ENCODE assay signal across 8 cellular contexts in the genomic region with DNA sequence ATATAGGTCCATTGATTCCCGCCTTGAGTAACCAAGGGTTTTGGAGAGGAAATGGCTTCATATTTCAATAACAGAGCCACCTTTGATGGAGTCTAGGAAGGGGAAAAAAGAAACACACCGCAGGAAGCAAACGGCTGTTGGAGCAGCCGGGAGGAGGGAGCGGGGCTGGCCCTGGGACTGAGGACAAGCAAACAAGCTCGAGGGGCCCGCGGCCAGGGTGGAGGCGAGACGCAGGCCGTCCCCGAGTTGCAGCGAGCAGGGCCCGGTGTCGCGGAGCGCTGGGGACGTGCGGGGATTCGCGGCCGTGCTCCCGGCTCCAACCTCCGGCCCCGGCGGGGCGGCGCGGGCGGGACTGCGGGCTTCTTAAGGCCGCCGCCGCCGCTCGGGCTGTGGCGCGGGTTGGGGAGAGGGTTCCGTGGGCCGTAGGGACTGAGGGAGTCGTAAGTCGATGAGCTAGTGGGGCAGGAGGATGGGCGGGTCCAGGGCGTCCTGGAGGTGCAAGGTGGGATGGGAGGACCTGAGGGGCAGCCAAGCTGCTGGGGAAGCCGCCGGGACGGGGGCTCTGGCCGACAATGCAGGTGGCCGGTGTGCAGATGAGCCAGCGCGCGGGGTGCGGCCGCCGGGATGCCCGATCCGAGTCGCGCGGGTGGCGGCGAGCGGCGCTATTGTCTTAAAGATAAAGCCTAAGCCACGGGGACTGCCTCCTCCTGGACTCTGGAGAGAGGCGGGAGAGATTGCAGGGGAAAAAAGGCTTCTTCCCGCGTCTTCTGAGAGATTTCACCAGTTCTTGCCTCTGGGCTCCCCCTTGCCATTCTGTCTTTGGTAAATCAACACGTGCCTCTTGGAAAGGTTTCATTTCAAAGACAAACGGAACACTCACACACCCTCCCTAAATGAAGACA. TPM values are rescaled to one million over a fixed set of nuclear protein-coding genes. Genes with fewer than 3 reads are reported as not detected.
DNase-seq lines count a peak whose midpoint lies in the region; ATAC-seq and TF ChIP-seq lines count a peak whose summit lies in the region.

No MANE protein-coding gene starts in this region.

- peaks cover 23% of the 10 kb centered on the region for H3K4me1 ChIP-seq in SJSA1 (replicated peaks)
- no peaks in the 10 kb centered on the region for H3K4me1 ChIP-seq in endocrine pancreas (ENCODE audit: control insufficient read depth, insufficient read depth, low read length)
- peaks cover 0 to 2% of the 10 kb centered on the region in 2 donors for H3K4me1 ChIP-seq in thoracic aorta (ENCODE audit: control insufficient read depth in 1 of 2, low read depth in 2 of 2)

- H3K36me3 ChIP-seq in SJSA1 (no peaks in the 10 kb centered on the region), endocrine pancreas (ENCODE audit: control insufficient read depth, insufficient read depth, low read length) (no peaks in the 10 kb centered on the region), thoracic aorta (no peaks in the 10 kb centered on the region)

- H3K9me3 ChIP-seq in SJSA1 (replicated peaks) (no peaks in the 10 kb centered on the region), endocrine pancreas (ENCODE audit: control insufficient read depth, low read length) (no peaks in the 10 kb centered on the region), thoracic aorta (no peaks in the 10 kb centered on the region)

- H3K27ac ChIP-seq in SJSA1 (peak overlapping the region; percentile 76), thoracic aorta (peak overlapping the region; percentile 51 to 84)

- H3K27me3 ChIP-seq in SJSA1 (replicated peaks) (no peaks in the 10 kb centered on the region), endocrine pancreas (ENCODE audit: control insufficient read depth, insufficient read depth, low read length) (peaks cover 6% of the 10 kb centered on the region), thoracic aorta (replicated peaks; ENCODE audit: insufficient read depth) (no peaks in the 10 kb centered on the region)

- ATAC-seq in GM19372 (IDR thresholded peaks at IDR 0.05; ENCODE audit: low read depth, unreplicated experiment): peak; percentile 62
- no peak for ATAC-seq in thoracic aorta (ENCODE audit: insufficient number of reproducible peaks, low FRiP score, low read depth)

- DNase-seq in Caki2 (ENCODE audit: low read depth) (peak; percentile 76), HT-29 (ENCODE audit: low spot score) (peak; percentile 77), SJSA1 (ENCODE audit: low read depth in 1 of 2, low spot score in 2 of 2) (peak; percentile 88 to 90), medulla oblongata (ENCODE audit: extremely low spot score) (peak; percentile 71), thoracic aorta (ENCODE audit: low spot score) (peak; percentile 9), CD1c-positive myeloid dendritic cell (ENCODE audit: extremely low spot score) (no peak)

- H3K4me3 ChIP-seq in SJSA1: peak overlapping the region; percentile 54
- H3K4me3 ChIP-seq in endocrine pancreas (ENCODE audit: control insufficient read depth, insufficient read depth, low read length): peak overlapping the region; percentile 30
- H3K4me3 ChIP-seq in thoracic aorta: peak overlapping the region; percentile 91

- in situ Hi-C loops in Caki2 (cut with HindIII; ENCODE audit: low pct_unique_long_range_greater_than_20kb, low sequenced_read_pairs): no loop called here

- TF ChIP-seq CTCF in thoracic aorta (IDR thresholded peaks at IDR 0.05): peak; percentile 27

- peak overlapping the region; percentile 19 for H3K9ac ChIP-seq in endocrine pancreas (ENCODE audit: control insufficient read depth, insufficient read depth, low read length)

RNA-seq across cellular contexts. Expression of gene HAPLN1, which starts 1.5 kb away (rescaled TPM):
- 0.07 TPM in 1 of 2 replicates, not detected in the other for total RNA-seq in Caki2 (2014; rRNA removed; shearing (Covaris generic); ENCODE audit: low replicate concordance)
- total RNA-seq in HT-29 (2014; rRNA removed; shearing (Covaris generic)): not detected in 2 replicates
- 1.2 and 3.3 TPM in 2 replicates for total RNA-seq in SJSA1 (2014; rRNA removed; shearing (Covaris generic))
- total RNA-seq in thoracic aorta: 10 to 100 TPM in 1 of 2 donors, 1 to 10 TPM in 1; 2.0 to 14.1 TPM

Comparison
In these comparisons a context has a peak if more than half of its experiments do, and no peak if none do; other contexts are left out.
1. H3K4me3 ChIP-seq: peak in every context shown above with its lines; median percentile 91 in thoracic aorta; 54 in SJSA1; 30 in endocrine pancreas.